1 cellular context compared by ENCODE assay signal in the genomic region with DNA sequence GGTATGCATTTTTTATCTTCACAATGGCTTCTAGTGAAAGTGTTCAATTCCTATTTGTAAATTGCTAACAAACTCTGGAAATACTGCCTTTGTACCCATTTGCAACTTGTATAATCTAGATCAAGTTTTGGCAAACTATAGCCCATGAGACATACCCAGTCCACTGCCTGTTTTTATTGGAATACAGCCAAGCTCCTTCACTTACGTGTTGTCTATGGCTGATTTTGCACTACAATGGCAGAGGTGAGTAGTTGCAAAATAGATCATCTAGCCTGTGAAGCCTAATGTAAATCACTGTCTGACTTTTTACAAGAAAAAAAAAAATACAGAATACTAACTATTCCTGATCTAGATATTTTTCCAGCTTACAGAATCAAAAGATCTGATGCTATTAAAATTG.
TF ChIP-seq lines count a peak whose summit lies in the region.

No MANE protein-coding gene starts in this region.

TF ChIP-seq in HEK293, 187 proteins besides CTCF, POLR2A, EP300 and RAD21 (continued from another document):
- TF ChIP-seq, protein P1, sequence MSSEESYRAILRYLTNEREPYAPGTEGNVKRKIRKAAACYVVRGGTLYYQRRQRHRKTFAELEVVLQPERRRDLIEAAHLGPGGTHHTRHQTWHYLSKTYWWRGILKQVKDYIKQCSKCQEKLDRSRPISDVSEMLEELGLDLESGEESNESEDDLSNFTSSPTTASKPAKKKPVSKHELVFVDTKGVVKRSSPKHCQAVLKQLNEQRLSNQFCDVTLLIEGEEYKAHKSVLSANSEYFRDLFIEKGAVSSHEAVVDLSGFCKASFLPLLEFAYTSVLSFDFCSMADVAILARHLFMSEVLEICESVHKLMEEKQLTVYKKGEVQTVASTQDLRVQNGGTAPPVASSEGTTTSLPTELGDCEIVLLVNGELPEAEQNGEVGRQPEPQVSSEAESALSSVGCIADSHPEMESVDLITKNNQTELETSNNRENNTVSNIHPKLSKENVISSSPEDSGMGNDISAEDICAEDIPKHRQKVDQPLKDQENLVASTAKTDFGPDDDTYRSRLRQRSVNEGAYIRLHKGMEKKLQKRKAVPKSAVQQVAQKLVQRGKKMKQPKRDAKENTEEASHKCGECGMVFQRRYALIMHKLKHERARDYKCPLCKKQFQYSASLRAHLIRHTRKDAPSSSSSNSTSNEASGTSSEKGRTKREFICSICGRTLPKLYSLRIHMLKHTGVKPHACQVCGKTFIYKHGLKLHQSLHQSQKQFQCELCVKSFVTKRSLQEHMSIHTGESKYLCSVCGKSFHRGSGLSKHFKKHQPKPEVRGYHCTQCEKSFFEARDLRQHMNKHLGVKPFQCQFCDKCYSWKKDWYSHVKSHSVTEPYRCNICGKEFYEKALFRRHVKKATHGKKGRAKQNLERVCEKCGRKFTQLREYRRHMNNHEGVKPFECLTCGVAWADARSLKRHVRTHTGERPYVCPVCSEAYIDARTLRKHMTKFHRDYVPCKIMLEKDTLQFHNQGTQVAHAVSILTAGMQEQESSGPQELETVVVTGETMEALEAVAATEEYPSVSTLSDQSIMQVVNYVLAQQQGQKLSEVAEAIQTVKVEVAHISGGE (tag by site-specific recombination; conservative IDR thresholded peaks at IDR 0.05; ENCODE audit: low read depth) = no peak
- TF ChIP-seq, protein P2, sequence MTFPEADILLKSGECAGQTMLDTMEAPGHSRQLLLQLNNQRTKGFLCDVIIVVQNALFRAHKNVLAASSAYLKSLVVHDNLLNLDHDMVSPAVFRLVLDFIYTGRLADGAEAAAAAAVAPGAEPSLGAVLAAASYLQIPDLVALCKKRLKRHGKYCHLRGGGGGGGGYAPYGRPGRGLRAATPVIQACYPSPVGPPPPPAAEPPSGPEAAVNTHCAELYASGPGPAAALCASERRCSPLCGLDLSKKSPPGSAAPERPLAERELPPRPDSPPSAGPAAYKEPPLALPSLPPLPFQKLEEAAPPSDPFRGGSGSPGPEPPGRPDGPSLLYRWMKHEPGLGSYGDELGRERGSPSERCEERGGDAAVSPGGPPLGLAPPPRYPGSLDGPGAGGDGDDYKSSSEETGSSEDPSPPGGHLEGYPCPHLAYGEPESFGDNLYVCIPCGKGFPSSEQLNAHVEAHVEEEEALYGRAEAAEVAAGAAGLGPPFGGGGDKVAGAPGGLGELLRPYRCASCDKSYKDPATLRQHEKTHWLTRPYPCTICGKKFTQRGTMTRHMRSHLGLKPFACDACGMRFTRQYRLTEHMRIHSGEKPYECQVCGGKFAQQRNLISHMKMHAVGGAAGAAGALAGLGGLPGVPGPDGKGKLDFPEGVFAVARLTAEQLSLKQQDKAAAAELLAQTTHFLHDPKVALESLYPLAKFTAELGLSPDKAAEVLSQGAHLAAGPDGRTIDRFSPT (tag by site-specific recombination; IDR thresholded peaks at IDR 0.05) = no peak
- TF ChIP-seq ZBTB17 (tag by site-specific recombination; IDR thresholded peaks at IDR 0.05) = peak; percentile 65
- TF ChIP-seq, protein P3, sequence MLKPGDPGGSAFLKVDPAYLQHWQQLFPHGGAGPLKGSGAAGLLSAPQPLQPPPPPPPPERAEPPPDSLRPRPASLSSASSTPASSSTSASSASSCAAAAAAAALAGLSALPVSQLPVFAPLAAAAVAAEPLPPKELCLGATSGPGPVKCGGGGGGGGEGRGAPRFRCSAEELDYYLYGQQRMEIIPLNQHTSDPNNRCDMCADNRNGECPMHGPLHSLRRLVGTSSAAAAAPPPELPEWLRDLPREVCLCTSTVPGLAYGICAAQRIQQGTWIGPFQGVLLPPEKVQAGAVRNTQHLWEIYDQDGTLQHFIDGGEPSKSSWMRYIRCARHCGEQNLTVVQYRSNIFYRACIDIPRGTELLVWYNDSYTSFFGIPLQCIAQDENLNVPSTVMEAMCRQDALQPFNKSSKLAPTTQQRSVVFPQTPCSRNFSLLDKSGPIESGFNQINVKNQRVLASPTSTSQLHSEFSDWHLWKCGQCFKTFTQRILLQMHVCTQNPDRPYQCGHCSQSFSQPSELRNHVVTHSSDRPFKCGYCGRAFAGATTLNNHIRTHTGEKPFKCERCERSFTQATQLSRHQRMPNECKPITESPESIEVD (tag by site-specific recombination; IDR thresholded peaks at IDR 0.05) = peak; percentile 42
- TF ChIP-seq ZNF561 (tag by site-specific recombination; IDR thresholded peaks at IDR 0.05; ENCODE audit: borderline replicate concordance) = 0 out of 2 replicates have a peak, but pooled peaks have one; percentile 29
- no peak for TF ChIP-seq ZNF791 (tag by site-specific recombination; IDR thresholded peaks at IDR 0.05)
- TF ChIP-seq ZBTB44 (tag by site-specific recombination; IDR thresholded peaks at IDR 0.05) = 0 out of 2 replicates have a peak, but pooled peaks have one; percentile 47
